ENCODE assay signal across 1 cellular context in genomic region chr16:29916979-29917378, GRCh38.
TF ChIP-seq lines count a peak whose summit lies in the region.

No MANE protein-coding gene starts in this region.

TF ChIP-seq in SK-N-SH treated with all-trans-retinoic acid at 6 μM for 48 hours, 23 proteins besides CTCF, POLR2A, EP300 and RAD21 (continued from another document):
- no peak for TF ChIP-seq ARNTL (CRISPR knock-in tag; IDR thresholded peaks at IDR 0.05; ENCODE audit: borderline replicate concordance, low read depth)
